ENCODE assay signal across 22 cellular contexts in genomic region chr5:151030377-151030776, GRCh38. TPM values are rescaled to one million over a fixed set of nuclear protein-coding genes. Genes with fewer than 3 reads are reported as not detected.
A peak's percentile ranks its signal among the peaks of the same experiment; 100 is the strongest.
DNase-seq lines count a peak whose midpoint lies in the region; ATAC-seq, FAIRE-seq and TF ChIP-seq lines count a peak whose summit lies in the region.
"Had no signal": no experiment of that assay in that cellular context is flagged by ENCODE, and none has a peak within 500 bp of the region (broad histone marks: within the 10 kb centered on the region; RNA-seq: fewer than 3 reads in every experiment).

No MANE protein-coding gene starts in this region.

- in situ Hi-C loops in IMR-90 (cut with MboI; ENCODE audit: low sequenced_read_pairs) = no loop called here

- dilution Hi-C loops in IMR-90 (cut with HindIII; ENCODE audit: low sequenced_read_pairs, unreplicated experiment) = no loop called here

- DNase-seq in IMR-90 (no peak), Right ventricle myocardium superior (peak; percentile 82), mucosa of descending colon (peak in 1 of 3 donors; percentile 53), glutamatergic neuron (no peak), frontal cortex (ENCODE audit: low spot score in 2 of 2) (no peak), NCI-H2107 treated with DMSO at 0.1 percent for 48 hours (lab: John Stamatoyannopoulos, UW; ENCODE audit: unreplicated experiment) (no peak), NCI-H2171 treated with DMSO at 0.1 percent for 48 hours (lab: John Stamatoyannopoulos, UW) (no peak)
- DNase-seq: activated naive CD4-positive, alpha-beta T cell treated with Interleukin-2 at 50 U/mL for 16 hours; CD4-positive, CD25-positive, alpha-beta regulatory T cell; DMS79; erythroblast; NCI-H187; SIG-M5; stimulated activated CD4-positive, alpha-beta T cell treated with anti-CD3 and anti-CD28 coated beads, Interleukin-1b, Interleukin-23, amount 100 ng/mL, for 48 hours; trophoblast cell had no signal

- TF ChIP-seq CTCF in IMR-90 (conservative IDR thresholded peaks at IDR 0.05; ENCODE audit: low read depth, low read length) = no peak
- TF ChIP-seq CTCF in mucosa of descending colon (IDR thresholded peaks at IDR 0.05) = no peak
- no peak for TF ChIP-seq CTCF in glutamatergic neuron (IDR thresholded peaks at IDR 0.05; ENCODE audit: partially characterized antibody, unreplicated experiment)

- H2AK5ac ChIP-seq in IMR-90 (ENCODE audit: low read depth, low read length) = no peak overlapping the region

- H3K9me3 ChIP-seq in IMR-90 (ENCODE audit: control insufficient read depth, insufficient read depth, low read length) = no peaks in the 10 kb centered on the region
- H3K9me3 ChIP-seq in mucosa of descending colon = no peaks in the 10 kb centered on the region
- H3K9me3 ChIP-seq in subcutaneous abdominal adipose tissue (ENCODE audit: control insufficient read depth in 5 of 5, low read length in 5 of 5) = no peaks in the 10 kb centered on the region

- H3K4ac ChIP-seq in IMR-90 (ENCODE audit: low read depth, low read length) = no peak overlapping the region

- H2AK9ac ChIP-seq in IMR-90 (replicated peaks; ENCODE audit: low read depth, low read length, poor library complexity) = no peak overlapping the region

- H3K4me3 ChIP-seq in IMR-90 (ENCODE audit: insufficient read depth, low read depth, low read length) (no peak overlapping the region), mucosa of descending colon (no peak overlapping the region), subcutaneous abdominal adipose tissue (ENCODE audit: low read depth in 1 of 5, low read length in 5 of 5) (no peak overlapping the region)

- H3K27me3 Mint-ChIP-seq in glutamatergic neuron (ENCODE audit: unreplicated experiment) = peaks cover 1% of the 10 kb centered on the region
- H3K27me3 Mint-ChIP-seq: CD4-positive, CD25-positive, alpha-beta regulatory T cell; dendritic cell treated with granulocyte-macrophage colony-stimulating factor and Interleukin-4, amounts not matched to agents 40 ng/mL and 50 ng/mL, for 4 days had no signal

- peaks cover 5 to 14% of the 10 kb centered on the region in 2 experiments; a peak in 2 of 4 replicates for H3K79me1 ChIP-seq in IMR-90 (ENCODE audit: low read depth in 1 of 2, low read length in 2 of 2)

- H3K23ac ChIP-seq in IMR-90 (ENCODE audit: low read depth, low read length) = no peak overlapping the region

- H3K9me3 Mint-ChIP-seq in glutamatergic neuron (ENCODE audit: unreplicated experiment) = peaks cover 2% of the 10 kb centered on the region
- H3K9me3 Mint-ChIP-seq: brain; CD4-positive, CD25-positive, alpha-beta regulatory T cell; dendritic cell treated with granulocyte-macrophage colony-stimulating factor and Interleukin-4, amounts not matched to agents 40 ng/mL and 50 ng/mL, for 4 days; nephron had no signal

- POLR2A ChIA-PET in IMR-90 (lab: Charles Lee; ENCODE audit: unreplicated experiment) = no interaction called here

- intact Hi-C loops in IMR-90 (cut with micrococcal nuclease) (no loop called here), Right ventricle myocardium superior (cut with DNase I) (no loop called here), mucosa of descending colon (cut with DNase I, micrococcal nuclease) (no loop called here)

- H4K20me1 ChIP-seq in IMR-90 (ENCODE audit: insufficient read depth, low read length) = peaks cover 4% of the 10 kb centered on the region

- H3K36me3 Mint-ChIP-seq in glutamatergic neuron (ENCODE audit: unreplicated experiment) = no peaks in the 10 kb centered on the region

- TF ChIP-seq POLR2A in IMR-90 (IDR thresholded peaks at IDR 0.05; ENCODE audit: low read depth, low read length) = no peak

- peak; percentile 93 for ATAC-seq in IMR-90 (ENCODE audit: low read depth)
- peak; percentile 80 for ATAC-seq in Right ventricle myocardium superior (ENCODE audit: poor library complexity)
- peak; percentile 51 for ATAC-seq in mucosa of descending colon
- ATAC-seq: activated CD4-positive, CD25-positive, alpha-beta regulatory T cell treated with anti-CD3 and anti-CD28 coated beads, Interleukin-2, amount 50 U/mL, for 24 hours; HCT116 had no signal

- no peak for TF ChIP-seq RAD21 in IMR-90 (IDR thresholded peaks at IDR 0.05; ENCODE audit: low read length)

- no peak overlapping the region for H3K4me3 Mint-ChIP-seq in glutamatergic neuron (ENCODE audit: unreplicated experiment)
- H3K4me3 Mint-ChIP-seq: brain; CD4-positive, CD25-positive, alpha-beta regulatory T cell; dendritic cell treated with granulocyte-macrophage colony-stimulating factor and Interleukin-4, amounts not matched to agents 40 ng/mL and 50 ng/mL, for 4 days; nephron had no signal

- no peak overlapping the region for H4K91ac ChIP-seq in IMR-90 (ENCODE audit: insufficient read depth, low read depth, low read length)

- CTCF ChIA-PET in IMR-90 (lab: Yijun Ruan, JAX) = interaction anchor here (0.8 to 1.3 kb wide), 2 partner anchors 9 to 85 kb away, joined by 3 to 4 read pairs; no protein-coding TSS in a partner anchor

- H2BK5ac ChIP-seq in IMR-90 (ENCODE audit: low read depth, low read length, poor library complexity, severe bottlenecking) = no peak overlapping the region

- H3K36me3 ChIP-seq in IMR-90 (ENCODE audit: control insufficient read depth, insufficient read depth, low read length) (peaks cover 64% of the 10 kb centered on the region), mucosa of descending colon (ENCODE audit: low read depth) (peaks cover 11% of the 10 kb centered on the region), subcutaneous abdominal adipose tissue (ENCODE audit: control insufficient read depth in 5 of 5, insufficient read depth in 5 of 5, low read length in 5 of 5) (peaks cover 0 to 98% (median 85%) of the 10 kb centered on the region in 5 donors)

- no peak overlapping the region for H2BK15ac ChIP-seq in IMR-90 (ENCODE audit: low read depth, low read length)

- H2BK120ac ChIP-seq in IMR-90 (ENCODE audit: low read depth, low read length) = no peak overlapping the region

- H4K5ac ChIP-seq in IMR-90 (ENCODE audit: low read depth, low read length) = no peak overlapping the region

- H3K9ac ChIP-seq in IMR-90 (ENCODE audit: low read depth, low read length) (no peak overlapping the region), subcutaneous abdominal adipose tissue (ENCODE audit: low read length in 5 of 5) (peak overlapping the region in 2 of 5 donors; percentile 26 to 35)

- no peak overlapping the region for H3K4me2 ChIP-seq in IMR-90 (ENCODE audit: low read depth, low read length)

- no peak overlapping the region for H3K56ac ChIP-seq in IMR-90 (ENCODE audit: extremely low read depth, insufficient read depth, low read length)

- H3K14ac ChIP-seq in IMR-90 (replicated peaks; ENCODE audit: low read depth, low read length) = no peak overlapping the region

- H2BK20ac ChIP-seq in IMR-90 (ENCODE audit: low read depth, low read length) = no peak overlapping the region

- no peak overlapping the region for H4K8ac ChIP-seq in IMR-90 (ENCODE audit: low read depth in 2 of 2, low read length in 2 of 2)

- peaks cover 33% of the 10 kb centered on the region for H3K9me1 ChIP-seq in IMR-90 (ENCODE audit: insufficient read depth, low read length)

- no peak overlapping the region; the same call in 1 of the 2 replicates for H3K18ac ChIP-seq in IMR-90 (ENCODE audit: low read depth, low read length)

- no peak overlapping the region for H2AFZ ChIP-seq in IMR-90 (replicated peaks; ENCODE audit: low read length, poor library complexity)

- no peaks in the 10 kb centered on the region for H3K4me1 Mint-ChIP-seq in glutamatergic neuron (ENCODE audit: low read depth, unreplicated experiment)
- H3K4me1 Mint-ChIP-seq: brain, nephron had no signal

- H3K4me1 ChIP-seq in IMR-90 (ENCODE audit: control insufficient read depth, insufficient read depth, low read length) (peaks cover 4% of the 10 kb centered on the region; the same call in 1 of the 2 replicates), mucosa of descending colon (ENCODE audit: low read depth) (no peaks in the 10 kb centered on the region), subcutaneous abdominal adipose tissue (ENCODE audit: control insufficient read depth in 5 of 5, insufficient read depth in 5 of 5, low read length in 5 of 5) (peaks cover 22 to 63% (median 58%) of the 10 kb centered on the region in 5 donors)

- H3K27me3 ChIP-seq in IMR-90 (ENCODE audit: control insufficient read depth, insufficient read depth, low read length) (no peaks in the 10 kb centered on the region), subcutaneous abdominal adipose tissue (ENCODE audit: control insufficient read depth in 5 of 5, insufficient read depth in 4 of 5, low read length in 5 of 5) (no peaks in the 10 kb centered on the region)

- peak overlapping the region; percentile 12; the same call in 1 of the 2 replicates for H3K27ac ChIP-seq in IMR-90 (ENCODE audit: insufficient read depth, low read length)
- peak overlapping the region; percentile 98 for H3K27ac ChIP-seq in subcutaneous abdominal adipose tissue (ENCODE audit: low read depth, low read length)

- 45% methylated on average over 2 of the region's 4 CpGs; no CpG with 5 or more reads in 1 of the 2 experiments for WGBS in IMR-90 (ENCODE audit: extremely low coverage in 2 of 2, insufficient read length in 1 of 2), 2 experiments

- BruUV-seq in IMR-90 (replicated peaks; lab: Mats Ljungman, UMichigan) = no TSS peak

- no peak overlapping the region for H3K27ac Mint-ChIP-seq in glutamatergic neuron (ENCODE audit: unreplicated experiment)
- H3K27ac Mint-ChIP-seq: CD4-positive, CD25-positive, alpha-beta regulatory T cell; dendritic cell treated with granulocyte-macrophage colony-stimulating factor and Interleukin-4, amounts not matched to agents 40 ng/mL and 50 ng/mL, for 4 days; nephron had no signal

- FAIRE-seq in frontal cortex (lab: Jason Lieb, UNC) = no peak
- FAIRE-seq: GM18507 had no signal

TF ChIP-seq in IMR-90, 13 proteins besides CTCF, POLR2A, EP300 and RAD21 (continues in another document):
- no peak for TF ChIP-seq MAZ (IDR thresholded peaks at IDR 0.05; ENCODE audit: borderline replicate concordance, low read depth, low read length)
- no peak for TF ChIP-seq FOS (IDR thresholded peaks at IDR 0.05; ENCODE audit: low read depth, low read length)
- TF ChIP-seq MAFK (IDR thresholded peaks at IDR 0.05; ENCODE audit: low read depth, low read length) = no peak
- TF ChIP-seq BHLHE40 (IDR thresholded peaks at IDR 0.05; ENCODE audit: low read depth, low read length) = no peak

RNA-seq across cellular contexts. Expression of gene GPX3, which starts 10.0 kb away (rescaled TPM):
- total RNA-seq in IMR-90 (2012; rRNA removed) (0.28 and 0.36 TPM in 2 replicates), Right ventricle myocardium superior (592 TPM), mucosa of descending colon (100 to 1,000 TPM in 2 of 3 donors, 10 to 100 TPM in 1; 44.6 to 460 (median 147) TPM), glutamatergic neuron (ENCODE audit: unreplicated experiment) (20.4 TPM), frontal cortex (4.1 TPM)
- polyA plus RNA-seq in IMR-90 (2012; rRNA removed) = 1.0 and 1.3 TPM in 2 replicates
- 0.89 and 1.2 TPM in 2 replicates for polyA plus RNA-seq in IMR-90 (2012; cell fraction: cytosol; rRNA removed)
- polyA plus RNA-seq in IMR-90 (2012; cell fraction: nucleus; rRNA removed; ENCODE audit: low replicate concordance) = 0.37 and 0.38 TPM in 2 replicates

RNA-seq across cellular contexts. Expression of gene TNIP1, which starts 50.5 kb away (rescaled TPM):
- total RNA-seq in IMR-90 (2012; rRNA removed) = 88.0 and 92.8 TPM in 2 replicates
- polyA plus RNA-seq in IMR-90 (2012; rRNA removed) = 63.8 and 67.1 TPM in 2 replicates
- polyA plus RNA-seq in IMR-90 (2012; cell fraction: cytosol; rRNA removed) = 62.2 and 66.5 TPM in 2 replicates
- polyA plus RNA-seq in IMR-90 (2012; cell fraction: nucleus; rRNA removed; ENCODE audit: low replicate concordance) = 59.0 and 59.6 TPM in 2 replicates
- 126 TPM for total RNA-seq in Right ventricle myocardium superior
- total RNA-seq in mucosa of descending colon = 100 to 1,000 TPM; 140 to 218 (median 156) TPM
- total RNA-seq in glutamatergic neuron (ENCODE audit: unreplicated experiment) = 34.1 TPM
- total RNA-seq in frontal cortex = 15.1 TPM
